In genomic region chr13:94708031-94708571, GRCh38 we compare ENCODE assay signal across 9 cellular contexts. TPM values are rescaled to one million over a fixed set of nuclear protein-coding genes. Genes with fewer than 3 reads are reported as not detected.
DNase-seq lines count a peak whose midpoint lies in the region; ATAC-seq and TF ChIP-seq lines count a peak whose summit lies in the region.
"Had no signal": no experiment of that assay in that cellular context is flagged by ENCODE, and none has a peak within 500 bp of the region (broad histone marks: within the 10 kb centered on the region; RNA-seq: fewer than 3 reads in every experiment).

No MANE protein-coding gene starts in this region.

- H3K27ac ChIP-seq in CD8-positive, alpha-beta memory T cell (ENCODE audit: low read depth, low read length) = no peak overlapping the region
- H3K27ac ChIP-seq in HEK293 (ENCODE audit: extremely low read depth, low read depth, low read length) = no peak overlapping the region
- H3K27ac ChIP-seq in coronary artery = no peak overlapping the region
- H3K27ac ChIP-seq in left lung = no peak overlapping the region

- peak in 1 of 5 donors; percentile 7 for DNase-seq in CD8-positive, alpha-beta memory T cell
- DNase-seq in coronary artery (ENCODE audit: low spot score) = no peak
- DNase-seq in T-helper 9 cell = no peak
- DNase-seq in left lung = no peak
- DNase-seq in activated CD4-positive, CD25-positive, alpha-beta regulatory T cell treated with anti-CD3 and anti-CD28 coated beads, Interleukin-2, amount 50 U/mL, for 72 hours = no peak

- peaks cover 61% of the 10 kb centered on the region for H3K27me3 ChIP-seq in CD8-positive, alpha-beta memory T cell (ENCODE audit: insufficient read depth, low read length, poor library complexity, severe bottlenecking)
- peaks cover 97 to 100% of the 10 kb centered on the region in 2 donors for H3K27me3 ChIP-seq in left lung

- no peak for ATAC-seq in left lung
- ATAC-seq in GM18517 (IDR thresholded peaks at IDR 0.05; ENCODE audit: unreplicated experiment) = no peak

- peaks cover 75 to 78% of the 10 kb centered on the region in 2 donors for H3K27me3 Mint-ChIP-seq in CD8-positive, alpha-beta memory T cell
- H3K27me3 Mint-ChIP-seq in nephron (ENCODE audit: low read depth) = peaks cover 94% of the 10 kb centered on the region

- CTCF ChIA-PET in CD8-positive, alpha-beta memory T cell (lab: Charles Lee) = no interaction called here
- CTCF ChIA-PET in HEK293 (lab: Yijun Ruan, JAX) = interaction anchor here (0.6 to 0.8 kb wide), 2 partner anchors 34 to 230 kb away, joined by 3 to 4 read pairs; no protein-coding TSS in a partner anchor

- H3K36me3 Mint-ChIP-seq in CD8-positive, alpha-beta memory T cell = peaks cover 0 to 2% (median 0%) of the 10 kb centered on the region in 3 donors
- H3K36me3 Mint-ChIP-seq in nephron (ENCODE audit: low read depth) = no peaks in the 10 kb centered on the region

- peaks cover 12 to 28% (median 28%) of the 10 kb centered on the region in 3 donors for H3K4me1 Mint-ChIP-seq in CD8-positive, alpha-beta memory T cell
- peaks cover 27% of the 10 kb centered on the region for H3K4me1 Mint-ChIP-seq in nephron

- no peaks in the 10 kb centered on the region for H3K36me3 ChIP-seq in CD8-positive, alpha-beta memory T cell (ENCODE audit: insufficient read depth, low read length)
- no peaks in the 10 kb centered on the region for H3K36me3 ChIP-seq in HEK293 (ENCODE audit: control insufficient read depth in 2 of 2, insufficient read depth in 1 of 2, low read length in 2 of 2)
- no peaks in the 10 kb centered on the region for H3K36me3 ChIP-seq in left lung

- TF ChIP-seq CTCF in HEK293 (tag by site-specific recombination; IDR thresholded peaks at IDR 0.05) (no peak), coronary artery (IDR thresholded peaks at IDR 0.05) (no peak), nephron (IDR thresholded peaks at IDR 0.05; ENCODE audit: unreplicated experiment in 3 of 3) (no peak), left lung (IDR thresholded peaks at IDR 0.05) (no peak)

- POLR2A ChIA-PET in CD8-positive, alpha-beta memory T cell (lab: Charles Lee) = no interaction called here
- POLR2A ChIA-PET in HEK293 (lab: Yijun Ruan, JAX) = no interaction called here

- H3K9me3 ChIP-seq in CD8-positive, alpha-beta memory T cell (ENCODE audit: low read length) = no peaks in the 10 kb centered on the region
- H3K9me3 ChIP-seq in HEK293 (ENCODE audit: control insufficient read depth, insufficient read depth, low read depth, low read length) (no peaks in the 10 kb centered on the region), left lung (no peaks in the 10 kb centered on the region)

- H3K27ac Mint-ChIP-seq in CD8-positive, alpha-beta memory T cell = no peak overlapping the region
- H3K27ac Mint-ChIP-seq in nephron = no peak overlapping the region

- intact Hi-C loops in left lung (cut with DNase I) = no loop called here

- peaks cover 5 to 21% (median 16%) of the 10 kb centered on the region in 5 donors for H3K9me3 Mint-ChIP-seq in CD8-positive, alpha-beta memory T cell
- H3K9me3 Mint-ChIP-seq in nephron = peaks cover 7% of the 10 kb centered on the region

- peak overlapping the region in 4 of 7 donors; percentile 36 to 65 (median 49) for H3K4me3 Mint-ChIP-seq in CD8-positive, alpha-beta memory T cell
- H3K4me3 Mint-ChIP-seq in nephron = peak overlapping the region; percentile 19 to 59 (median 47)

- peaks cover 17% of the 10 kb centered on the region for H3K4me1 ChIP-seq in CD8-positive, alpha-beta memory T cell (ENCODE audit: insufficient read depth, low read length)
- no peaks in the 10 kb centered on the region for H3K4me1 ChIP-seq in HEK293 (ENCODE audit: control insufficient read depth, insufficient read depth, low read length)
- peaks cover 8 to 27% of the 10 kb centered on the region in 2 donors for H3K4me1 ChIP-seq in left lung

- H3K4me3 ChIP-seq in CD8-positive, alpha-beta memory T cell (ENCODE audit: low read length) = no peak overlapping the region
- no peak overlapping the region; the same call in none of the 2 replicates for H3K4me3 ChIP-seq in HEK293 (ENCODE audit: low read depth, low read length)
- peak overlapping the region; percentile 52 for H3K4me3 ChIP-seq in coronary artery
- no peak overlapping the region for H3K4me3 ChIP-seq in left lung

TF ChIP-seq in HEK293, 187 proteins besides CTCF, POLR2A, EP300 and RAD21:
- TF ChIP-seq WT1 (tag by site-specific recombination; IDR thresholded peaks at IDR 0.05) (no peak), TRIM28 (IDR thresholded peaks at IDR 0.05; ENCODE audit: borderline replicate concordance, low read length) (0 out of 2 replicates have a peak, but pooled peaks have one; percentile 56), ZNF366 (tag by site-specific recombination; conservative IDR thresholded peaks at IDR 0.05) (0 out of 2 replicates have a peak, but pooled peaks have one; percentile 1)

RNA-seq across cellular contexts. Expression of gene SOX21, which starts 4.2 kb away (rescaled TPM):
- total RNA-seq in CD8-positive, alpha-beta memory T cell = not detected
- not detected for polyA plus RNA-seq in CD8-positive, alpha-beta memory T cell
- under 1 TPM; 0.09 to 0.13 TPM for total RNA-seq in left lung
- total RNA-seq: myocyte had no signal
